ENCODE assay signal across 12 cellular contexts in the genomic region with DNA sequence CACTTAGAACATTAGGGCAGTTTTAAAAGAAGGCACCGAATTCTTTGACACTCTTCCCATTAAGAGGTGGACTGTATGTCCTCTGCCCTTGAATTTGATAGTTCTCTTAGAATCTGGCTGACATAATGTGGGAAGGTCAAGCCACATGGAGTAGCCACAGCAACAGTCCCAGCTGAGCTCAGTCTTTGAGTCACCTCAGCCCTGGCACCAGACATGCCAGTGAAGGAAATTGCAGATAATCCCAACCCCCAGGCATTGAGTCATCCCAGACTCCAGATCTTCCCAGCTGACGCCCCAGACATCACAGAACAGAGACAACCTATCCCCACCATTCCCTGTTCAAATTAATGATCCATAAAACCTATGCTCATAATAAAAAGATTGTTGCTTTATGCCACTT.
A peak's percentile ranks its signal among the peaks of the same experiment; 100 is the strongest.
DNase-seq lines count a peak whose midpoint lies in the region; ATAC-seq and TF ChIP-seq lines count a peak whose summit lies in the region.
"Had no signal": no experiment of that assay in that cellular context is flagged by ENCODE, and none has a peak within 500 bp of the region (broad histone marks: within the 10 kb centered on the region; RNA-seq: fewer than 3 reads in every experiment).

No MANE protein-coding gene starts in this region.

- H3K4me1 ChIP-seq in prostate gland (replicated peaks), result no peaks in the 10 kb centered on the region
- H3K4me1 ChIP-seq: HAP-1 had no signal

- no peaks in the 10 kb centered on the region for H3K9me3 ChIP-seq in prostate gland

- TF ChIP-seq POLR2A in prostate gland (IDR thresholded peaks at IDR 0.05), result no peak

- no peak overlapping the region for H3K27ac ChIP-seq in prostate gland

- 85% methylated on average over 2 of the region's 2 CpGs for WGBS in prostate gland

- intact Hi-C loops in prostate gland (cut with DNase I), result no loop called here

- H3K36me3 ChIP-seq in prostate gland, result no peaks in the 10 kb centered on the region
- H3K36me3 ChIP-seq: HAP-1 had no signal

- no peak overlapping the region for H3K4me3 ChIP-seq in prostate gland
- H3K4me3 ChIP-seq: HAP-1 had no signal

- H3K27me3 ChIP-seq in prostate gland (replicated peaks; ENCODE audit: insufficient read depth), result no peaks in the 10 kb centered on the region

- no peak for ATAC-seq in GM18870 (IDR thresholded peaks at IDR 0.05; ENCODE audit: unreplicated experiment)
- ATAC-seq: right cardiac atrium had no signal

- TF ChIP-seq CTCF in prostate gland (IDR thresholded peaks at IDR 0.05), result no peak

- DNase-seq in AG08395 (ENCODE audit: low spot score) (peak; percentile 92), HPDE6-E6E7 (ENCODE audit: extremely low spot score) (peak; percentile 38), amniotic epithelial cell (ENCODE audit: low read depth) (peak; percentile 48), hepatic stellate cell (ENCODE audit: low spot score) (peak; percentile 26), SKM-1 (lab: John Stamatoyannopoulos, UW; ENCODE audit: unreplicated experiment) (no peak), prostate gland (ENCODE audit: low spot score) (no peak)
- DNase-seq in activated T-cell treated with anti-CD3 and anti-CD28 coated beads, Interleukin-2, amount 50 U/mL, for 48 hours, result no peak
- DNase-seq: activated CD4-positive, alpha-beta T cell treated with anti-CD3 and anti-CD28 coated beads, Interleukin-2, amount 10 ng/mL, durations not matched to agents 24 days and 14 days; dermis blood vessel endothelial cell; right cardiac atrium had no signal

Comparison
In these comparisons a context has a peak if more than half of its experiments do, and no peak if none do; other contexts are left out.
1. DNase-seq: peak in AG08395 (single experiment), HPDE6-E6E7 (single experiment), amniotic epithelial cell (single experiment) and hepatic stellate cell (single experiment); none in SKM-1 (single experiment), prostate gland (single experiment) and activated T-cell treated with anti-CD3 and anti-CD28 coated beads, Interleukin-2, amount 50 U/mL, for 48 hours (0 of 2).